In genomic region chr2:195535911-195536522, GRCh38 we compare ENCODE assay signal across 9 cellular contexts.
DNase-seq lines count a peak whose midpoint lies in the region; TF ChIP-seq lines count a peak whose summit lies in the region.
"Had no signal": no experiment of that assay in that cellular context is flagged by ENCODE, and none has a peak within 500 bp of the region (broad histone marks: within the 10 kb centered on the region; RNA-seq: fewer than 3 reads in every experiment).

No MANE protein-coding gene starts in this region.

- 95% methylated on average over 7 of the region's 7 CpGs for WGBS in GM23248 (ENCODE audit: low coverage in 1 of 2, low lambda C conversion rate in 2 of 2, missing lambda C conversion rate in 2 of 2), 2 experiments

- H3K27me3 Mint-ChIP-seq in Caco-2 (ENCODE audit: insufficient read depth, unreplicated experiment): no peaks in the 10 kb centered on the region

- no peaks in the 10 kb centered on the region for H3K4me1 Mint-ChIP-seq in Caco-2 (ENCODE audit: low read depth, unreplicated experiment)

- H3K9me3 ChIP-seq in GM23248 (ENCODE audit: low read depth): no peaks in the 10 kb centered on the region
- no peaks in the 10 kb centered on the region for H3K9me3 ChIP-seq in Caco-2
- H3K9me3 ChIP-seq: body of pancreas had no signal

- no peaks in the 10 kb centered on the region for H3K79me2 ChIP-seq in GM23248 (ENCODE audit: insufficient read depth)

- H3K4me1 ChIP-seq in GM23248 (ENCODE audit: insufficient read depth) (peaks cover 46% of the 10 kb centered on the region), Caco-2 (no peaks in the 10 kb centered on the region; the same call in 1 of the 2 replicates)
- H3K4me1 ChIP-seq: body of pancreas had no signal

- no peaks in the 10 kb centered on the region for H3K9me2 ChIP-seq in GM23248 (ENCODE audit: insufficient read depth)

- no peaks in the 10 kb centered on the region for H3K9me3 Mint-ChIP-seq in Caco-2 (ENCODE audit: unreplicated experiment)

- POLR2A ChIA-PET in Caco-2 (lab: Charles Lee): no interaction called here

- H3K27ac ChIP-seq in GM23248: peak overlapping the region; percentile 95
- H3K27ac ChIP-seq: body of pancreas had no signal

- H2AFZ ChIP-seq in GM23248: no peak overlapping the region

- CTCF ChIA-PET in Caco-2 (lab: Charles Lee): no interaction called here

- H3K9ac ChIP-seq in GM23248: no peak overlapping the region

- no peak for TF ChIP-seq CTCF in GM10266 (IDR thresholded peaks at IDR 0.05; ENCODE audit: control insufficient read depth, insufficient read depth, low read depth, missing control alignments)
- TF ChIP-seq CTCF in foreskin fibroblast (IDR thresholded peaks at IDR 0.05; ENCODE audit: low read depth, low read length): no peak
- TF ChIP-seq CTCF in Caco-2 (IDR thresholded peaks at IDR 0.05; ENCODE audit: insufficient read depth in 1 of 2, low read depth in 1 of 2, low read length in 1 of 2, severe bottlenecking in 1 of 2, unreplicated experiment in 1 of 2): no peak

- H3F3A ChIP-seq in GM23248 (ENCODE audit: insufficient read depth): peaks cover 49% of the 10 kb centered on the region

- no peaks in the 10 kb centered on the region for H3K36me3 Mint-ChIP-seq in Caco-2 (ENCODE audit: insufficient read depth, unreplicated experiment)

- H3K27me3 ChIP-seq in GM23248 (replicated peaks; ENCODE audit: insufficient read depth) (no peaks in the 10 kb centered on the region), Caco-2 (replicated peaks; ENCODE audit: control insufficient read depth, insufficient read depth, low read length) (no peaks in the 10 kb centered on the region)
- H3K27me3 ChIP-seq: body of pancreas had no signal

- DNase-seq in GM10266 (ENCODE audit: extremely low spot score) (peak; percentile 57), GM23248 (no peak), MV-4-11 (lab: John Stamatoyannopoulos, UW) (peak; percentile 98), mucosa of gallbladder (ENCODE audit: low spot score) (peak; percentile 51), foreskin fibroblast (no peak), HK-2 (ENCODE audit: unreplicated experiment) (no peak), Caco-2 (no peak)
- DNase-seq in activated CD8-positive, alpha-beta memory T cell treated with anti-CD3 and anti-CD28 coated beads, Interleukin-2, amount 50 U/mL, for 48 hours: peak; percentile 79

- H4K20me1 ChIP-seq in GM23248 (ENCODE audit: insufficient read depth): no peaks in the 10 kb centered on the region

- H3K27ac Mint-ChIP-seq in Caco-2 (ENCODE audit: unreplicated experiment): no peak overlapping the region

- intact Hi-C loops in Caco-2 (cut with micrococcal nuclease; ENCODE audit: unreplicated experiment): no loop called here

- no peak overlapping the region for H3K4me2 ChIP-seq in GM23248 (ENCODE audit: unreplicated experiment)

- H3K4me3 Mint-ChIP-seq in Caco-2 (ENCODE audit: unreplicated experiment): no peak overlapping the region

- BruUV-seq in Caco-2 (replicated peaks; lab: Mats Ljungman, UMichigan): no TSS peak

- in situ Hi-C loops in GM23248 (cut with MboI): no loop called here

- H3K4me3 ChIP-seq in GM23248 (no peak overlapping the region), foreskin fibroblast (ENCODE audit: low read depth in 1 of 2, low read length in 2 of 2) (no peak overlapping the region), Caco-2 (ENCODE audit: low read depth, low read length) (no peak overlapping the region)
- H3K4me3 ChIP-seq: body of pancreas had no signal

- H3K36me3 ChIP-seq in GM23248 (ENCODE audit: low read depth) (no peaks in the 10 kb centered on the region), Caco-2 (ENCODE audit: control insufficient read depth, insufficient read depth, low read length) (no peaks in the 10 kb centered on the region)

Comparison
In these comparisons a context has a peak if more than half of its experiments do, and no peak if none do; other contexts are left out.
1. DNase-seq: peak in GM10266 (single experiment), MV-4-11 (single experiment), activated CD8-positive, alpha-beta memory T cell treated with anti-CD3 and anti-CD28 coated beads, Interleukin-2, amount 50 U/mL, for 48 hours (single experiment) and mucosa of gallbladder (single experiment); none in GM23248 (single experiment), foreskin fibroblast (0 of 2), HK-2 (single experiment) and Caco-2 (0 of 2).